ENCODE assay signal across 8 cellular contexts in the genomic region with DNA sequence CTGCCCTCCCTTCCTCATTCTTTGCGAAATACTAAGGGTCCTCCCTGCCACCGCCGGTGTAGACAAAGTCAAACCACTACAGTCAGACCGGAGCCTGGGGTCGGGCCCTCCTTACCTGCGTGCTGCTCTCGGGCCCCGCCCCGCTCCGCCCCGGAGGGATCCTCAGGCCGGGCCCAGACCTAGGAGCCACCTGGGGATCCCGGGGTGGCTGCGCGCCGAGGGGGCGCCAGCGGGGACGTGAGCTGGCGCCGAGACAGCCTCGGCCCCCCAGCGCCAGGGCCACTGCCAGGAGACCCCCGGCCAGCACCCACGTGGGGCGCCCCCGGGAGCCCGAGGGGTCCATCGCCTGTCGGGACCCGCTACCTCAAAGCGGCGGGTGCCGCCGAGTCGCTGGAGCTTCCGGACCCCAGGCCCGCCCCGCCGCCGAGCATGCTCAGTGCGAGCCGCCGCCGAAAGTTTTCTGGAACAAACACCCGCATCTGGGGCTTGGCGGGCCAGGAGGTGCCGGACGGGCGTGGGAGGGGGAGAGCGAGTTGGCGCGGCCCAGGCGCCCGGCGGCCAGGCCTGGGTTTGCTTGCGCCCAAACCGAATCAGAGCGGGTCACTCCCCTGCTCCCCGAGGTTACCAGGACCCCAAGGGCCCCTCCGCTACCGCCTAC. TPM values are rescaled to one million over a fixed set of nuclear protein-coding genes. Genes with fewer than 3 reads are reported as not detected.
DNase-seq lines count a peak whose midpoint lies in the region; ATAC-seq and TF ChIP-seq lines count a peak whose summit lies in the region.

Gene EVC2 (minus strand): TSS at position 389 of the 658 bp plus-strand sequence. CDS start 46 bp downstream, at position 343.

- H3K27ac ChIP-seq in VCaP, result peak within 1 kb of the TSS; percentile 88
- peak within 1 kb of the TSS; percentile 78 for H3K27ac ChIP-seq in epithelial cell of prostate
- peak within 1 kb of the TSS; percentile 25 for H3K27ac ChIP-seq in mesenchymal stem cell (ENCODE audit: low read length, poor library complexity, severe bottlenecking)
- peak within 1 kb of the TSS; percentile 79 to 87 for H3K27ac ChIP-seq in testis

- peak within 1 kb of the TSS; percentile 80 for H4K91ac ChIP-seq in mesenchymal stem cell (ENCODE audit: low read length)

- 4% methylated on average over 61 of the region's 62 CpGs for WGBS in mesenchymal stem cell
- WGBS in testis, 2 donors, result 0 to 2% methylated on average over 3 to 60 of the region's 62 CpGs

- no peak for DNase-seq in epithelial cell of prostate (ENCODE audit: low read depth, low spot score)
- DNase-seq in mesenchymal stem cell, result peak; percentile 56
- DNase-seq in testis, result peak; percentile 74
- no peak for DNase-seq in cortex of kidney (lab: John Stamatoyannopoulos, UW)
- DNase-seq in GM13976 (ENCODE audit: low spot score), result no peak
- DNase-seq in NAMALWA (ENCODE audit: low spot score), result no peak

- H2BK120ac ChIP-seq in mesenchymal stem cell (ENCODE audit: low read depth, low read length), result peak within 1 kb of the TSS; percentile 65

- H3K14ac ChIP-seq in mesenchymal stem cell (ENCODE audit: low read length in 2 of 2), result peak within 1 kb of the TSS in 1 of 2 experiments; percentile 48

- H3K4me1 ChIP-seq in mesenchymal stem cell (ENCODE audit: control insufficient read depth, insufficient read depth, low read depth, low read length), result peaks cover 46% of the 10 kb centered on the region
- H3K4me1 ChIP-seq in testis, result peaks cover 28% of the 10 kb centered on the region

- peak within 1 kb of the TSS; percentile 91 for H3K9ac ChIP-seq in mesenchymal stem cell (ENCODE audit: low read length)

- H3K9me3 ChIP-seq in mesenchymal stem cell (ENCODE audit: control insufficient read depth, low read length) (no peaks in the 10 kb centered on the region), testis (no peaks in the 10 kb centered on the region)

- TF ChIP-seq CTCF in VCaP (conservative IDR thresholded peaks at IDR 0.05) (no peak), testis (IDR thresholded peaks at IDR 0.05) (no peak), GM13976 (IDR thresholded peaks at IDR 0.05; ENCODE audit: borderline replicate concordance, control extremely low read depth, extremely low read depth, insufficient read depth, missing control alignments) (no peak)

- peak within 1 kb of the TSS; percentile 94 for H2BK15ac ChIP-seq in mesenchymal stem cell (ENCODE audit: low read depth, poor library complexity, severe bottlenecking)

- H3K4me2 ChIP-seq in mesenchymal stem cell (ENCODE audit: low read length, poor library complexity, severe bottlenecking), result peak within 1 kb of the TSS; percentile 79

- no peak for TF ChIP-seq POLR2A in testis (IDR thresholded peaks at IDR 0.05)

- H3K4me3 ChIP-seq in mesenchymal stem cell (ENCODE audit: insufficient read depth in 1 of 2, low read depth in 1 of 2, low read length in 2 of 2) (peak within 1 kb of the TSS; percentile 73 to 92), testis (peak within 1 kb of the TSS; percentile 73 to 79)

- peak within 1 kb of the TSS; percentile 80 to 86 for H3K18ac ChIP-seq in mesenchymal stem cell (ENCODE audit: low read depth in 1 of 2, low read length in 2 of 2)

- H3K27me3 ChIP-seq in mesenchymal stem cell (ENCODE audit: control insufficient read depth in 1 of 2, insufficient read depth in 1 of 2, low read length in 2 of 2) (no peaks in the 10 kb centered on the region), testis (no peaks in the 10 kb centered on the region)

- H2AFZ ChIP-seq in mesenchymal stem cell (ENCODE audit: low read depth, low read length), result peak within 1 kb of the TSS; percentile 83

- ATAC-seq in GM18502 (IDR thresholded peaks at IDR 0.05; ENCODE audit: poor library complexity, unreplicated experiment), result peak; percentile 42

- intact Hi-C loops in testis (cut with DNase I; ENCODE audit: low total_unique reads), result no loop called here

- H3K4ac ChIP-seq in mesenchymal stem cell (ENCODE audit: low read depth in 1 of 2, low read length in 2 of 2), result peak within 1 kb of the TSS; percentile 80 to 90

- H3K36me3 ChIP-seq in mesenchymal stem cell (ENCODE audit: control insufficient read depth in 1 of 2, insufficient read depth in 2 of 2, low read depth in 1 of 2, low read length in 2 of 2) (peaks cover 12 to 14% of the 10 kb centered on the region in 2 experiments), testis (ENCODE audit: low read depth, missing control alignments) (no peaks in the 10 kb centered on the region)

- no peak within 1 kb of the TSS for H2BK5ac ChIP-seq in mesenchymal stem cell (ENCODE audit: low read depth, low read length, poor library complexity, severe bottlenecking)

- H4K8ac ChIP-seq in mesenchymal stem cell (ENCODE audit: low read length), result peak within 1 kb of the TSS; percentile 99

- peak within 1 kb of the TSS in 1 of 2 experiments; percentile 37 for H3K23ac ChIP-seq in mesenchymal stem cell (ENCODE audit: low read length in 2 of 2)

- peak within 1 kb of the TSS; percentile 57 for H2AK5ac ChIP-seq in mesenchymal stem cell (ENCODE audit: low read length, severe bottlenecking)

- peaks cover 28% of the 10 kb centered on the region for H3K79me1 ChIP-seq in mesenchymal stem cell (replicated peaks; ENCODE audit: low read length, poor library complexity, severe bottlenecking)

- in situ Hi-C loops in GM13976 (cut with MboI; ENCODE audit: low sequenced_read_pairs, unreplicated experiment), result no loop called here

- H2BK12ac ChIP-seq in mesenchymal stem cell (ENCODE audit: low read length in 2 of 2), result peak within 1 kb of the TSS; percentile 52 to 55

RNA-seq across cellular contexts. Expression of gene EVC2, which starts in this region (rescaled TPM):
- 2.5 TPM for polyA plus RNA-seq in mesenchymal stem cell (2013, experiment 1 of 2)
- 2.3 TPM for polyA plus RNA-seq in mesenchymal stem cell (2013, experiment 2 of 2)
- total RNA-seq in testis, result 10 to 100 TPM in 1 of 2 donors, 1 to 10 TPM in 1; 10.0 to 10.2 TPM
- polyA plus RNA-seq in testis (ENCODE audit: insufficient read depth, low read depth, low replicate concordance), result 2.9 TPM

Comparison
In these comparisons a context has a peak if more than half of its experiments do, and no peak if none do; other contexts are left out.
1. H3K27ac ChIP-seq: peak in every context shown above with its lines; median percentile 88 in VCaP; 83 in testis; 78 in epithelial cell of prostate; 25 in mesenchymal stem cell.
2. DNase-seq: peak in mesenchymal stem cell (single experiment) and testis (single experiment); none in epithelial cell of prostate (single experiment), cortex of kidney (single experiment), GM13976 (single experiment) and NAMALWA (single experiment).